16 cellular contexts compared by ENCODE assay signal in the genomic region with DNA sequence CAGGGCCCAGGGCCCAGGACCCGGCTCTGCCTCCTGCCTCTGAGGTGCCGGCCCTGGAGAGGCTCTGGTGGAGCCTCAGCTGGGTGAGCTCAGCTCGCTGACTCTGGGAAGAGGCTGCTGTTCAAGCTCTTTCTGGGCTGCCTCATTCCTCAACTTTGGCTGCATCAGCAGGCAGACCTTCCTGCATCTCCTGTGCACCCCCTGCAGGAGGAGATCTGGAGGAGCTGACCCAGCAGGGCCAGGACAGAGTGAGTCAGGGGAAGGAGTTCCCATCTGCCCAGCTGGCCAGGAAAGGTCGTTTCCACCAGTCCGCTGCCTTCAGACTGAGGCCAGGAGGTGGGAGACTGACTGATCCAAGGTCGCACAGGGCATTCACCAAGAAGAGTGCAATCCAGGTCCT. TPM values are rescaled to one million over a fixed set of nuclear protein-coding genes. Genes with fewer than 3 reads are reported as not detected.
DNase-seq lines count a peak whose midpoint lies in the region; ATAC-seq, FAIRE-seq and TF ChIP-seq lines count a peak whose summit lies in the region.
"Had no signal": no experiment of that assay in that cellular context is flagged by ENCODE, and none has a peak within 500 bp of the region (broad histone marks: within the 10 kb centered on the region; RNA-seq: fewer than 3 reads in every experiment).

No MANE protein-coding gene starts in this region.

- H3K27me3 ChIP-seq in bronchial epithelial cell (ENCODE audit: control insufficient read depth, insufficient read depth, low read length) (peaks cover 10% of the 10 kb centered on the region), neuronal stem cell (ENCODE audit: control insufficient read depth in 3 of 3, insufficient read depth in 3 of 3, low read depth in 1 of 3, low read length in 3 of 3) (peaks cover 0 to 65% (median 0%) of the 10 kb centered on the region in 3 experiments)

- FAIRE-seq in HTR-8/SVneo (lab: Jason Lieb, UNC) (no peak), bronchial epithelial cell (lab: Jason Lieb, UNC) (no peak)

- DNase-seq in EL (peak; percentile 20), HTR-8/SVneo (ENCODE audit: insufficient read length, low spot score) (peak; percentile 65), bronchial epithelial cell (ENCODE audit: low read depth) (no peak), neuronal stem cell (ENCODE audit: low spot score) (no peak), NCI-H526 (lab: John Stamatoyannopoulos, UW) (no peak)
- DNase-seq: activated CD4-positive, alpha-beta T cell treated with anti-CD3 and anti-CD28 coated beads, Interleukin-2, amount 50 U/mL, for 1 hour; heart right ventricle; MM.1S; NCI-H2171; nephron progenitor cell; OCI-M1; T-helper 1 cell had no signal

- H3K23ac ChIP-seq in neuronal stem cell (ENCODE audit: low read depth, low read length, poor library complexity): no peak overlapping the region

- no peaks in the 10 kb centered on the region for H3K36me3 ChIP-seq in bronchial epithelial cell (ENCODE audit: control insufficient read depth, insufficient read depth, low read length)
- H3K36me3 ChIP-seq in neuronal stem cell (replicated peaks in 1 of 2; ENCODE audit: control insufficient read depth in 2 of 2, insufficient read depth in 2 of 2, low read length in 2 of 2): no peaks in the 10 kb centered on the region
- H3K36me3 ChIP-seq: heart right ventricle had no signal

- no peak overlapping the region for H3K4ac ChIP-seq in neuronal stem cell (ENCODE audit: low read length)

- no peak for ATAC-seq in GM18519 (IDR thresholded peaks at IDR 0.05; ENCODE audit: low FRiP score, unreplicated experiment)
- ATAC-seq in HG03565 (IDR thresholded peaks at IDR 0.05; ENCODE audit: unreplicated experiment): no peak

- no peak overlapping the region for H4K91ac ChIP-seq in neuronal stem cell (ENCODE audit: low read depth, low read length, poor library complexity)

- no CpG with 5 or more reads among the region's 6 CpGs for WGBS in neuronal stem cell (ENCODE audit: extremely low coverage in 2 of 2, insufficient read length in 2 of 2, insufficient replicate concordance in 1 of 2), 2 donors

- H3K4me1 ChIP-seq in neuronal stem cell (ENCODE audit: control insufficient read depth in 2 of 2, insufficient read depth in 1 of 2, low read depth in 1 of 2, low read length in 2 of 2): peaks cover 0 to 6% of the 10 kb centered on the region in 2 donors
- H3K4me1 ChIP-seq: heart right ventricle had no signal

- H3K9ac ChIP-seq in neuronal stem cell (ENCODE audit: low read depth, low read length, poor library complexity): no peak overlapping the region

- no peak overlapping the region for H2BK15ac ChIP-seq in neuronal stem cell (ENCODE audit: low read length)

- no peak overlapping the region for H2AFZ ChIP-seq in neuronal stem cell (ENCODE audit: low read length)

- H4K8ac ChIP-seq in neuronal stem cell (ENCODE audit: low read depth, low read length): no peak overlapping the region

- H3K14ac ChIP-seq in neuronal stem cell (ENCODE audit: low read length): no peak overlapping the region

- no peak overlapping the region for H2BK5ac ChIP-seq in neuronal stem cell (ENCODE audit: low read length)

- no peak overlapping the region for H2BK120ac ChIP-seq in neuronal stem cell (ENCODE audit: low read depth, low read length)

- peak; percentile 16 for TF ChIP-seq CTCF in bronchial epithelial cell (IDR thresholded peaks at IDR 0.05; ENCODE audit: insufficient read depth, low read length, severe bottlenecking)

- no peak overlapping the region for H3K4me3 ChIP-seq in bronchial epithelial cell (ENCODE audit: low read depth, low read length)
- no peak overlapping the region for H3K4me3 ChIP-seq in neuronal stem cell (ENCODE audit: low read length in 2 of 2)
- H3K4me3 ChIP-seq: heart right ventricle had no signal

- H3K9me3 ChIP-seq in neuronal stem cell (replicated peaks in 1 of 2; ENCODE audit: control insufficient read depth in 2 of 2, insufficient read depth in 1 of 2, low read depth in 1 of 2, low read length in 2 of 2): no peaks in the 10 kb centered on the region
- H3K9me3 ChIP-seq: heart right ventricle had no signal

- no peaks in the 10 kb centered on the region for H3K79me1 ChIP-seq in neuronal stem cell (ENCODE audit: low read depth, low read length)

- no peak overlapping the region for H3K27ac ChIP-seq in neuronal stem cell (replicated peaks; ENCODE audit: low read length)
- H3K27ac ChIP-seq: heart right ventricle had no signal

- H3K18ac ChIP-seq in neuronal stem cell (ENCODE audit: low read length): peak overlapping the region; percentile 60

- peak overlapping the region; percentile 78 for H2AK5ac ChIP-seq in neuronal stem cell (ENCODE audit: low read depth, low read length)

- no peak overlapping the region for H2BK12ac ChIP-seq in neuronal stem cell (ENCODE audit: low read length)

- no peak overlapping the region for H3K4me2 ChIP-seq in neuronal stem cell (ENCODE audit: insufficient read depth, low read length, poor library complexity, severe bottlenecking)

RNA-seq across cellular contexts. Expression of a gene that starts 10.7 kb away (rescaled TPM):
- not detected in 2 replicates for total RNA-seq in bronchial epithelial cell
- 2.5 TPM for polyA plus RNA-seq in neuronal stem cell (2013, experiment 1 of 2)
- 2.4 TPM for polyA plus RNA-seq in neuronal stem cell (2013, experiment 2 of 2)
- polyA plus RNA-seq: heart right ventricle had no signal

RNA-seq across cellular contexts. Expression of a gene that starts 49.8 kb away (rescaled TPM):
- not detected in 2 replicates for total RNA-seq in bronchial epithelial cell
- not detected for polyA plus RNA-seq in neuronal stem cell (2013, experiment 1 of 2)
- polyA plus RNA-seq in neuronal stem cell (2013, experiment 2 of 2): not detected
- total RNA-seq: heart right ventricle, lower leg skin, skeletal muscle tissue had no signal
- polyA plus RNA-seq: heart right ventricle had no signal

Comparison
In these comparisons a context has a peak if more than half of its experiments do, and no peak if none do; other contexts are left out.
1. DNase-seq: peak in EL (single experiment) and HTR-8/SVneo (single experiment); none in bronchial epithelial cell (single experiment), neuronal stem cell (single experiment) and NCI-H526 (0 of 2).